In genomic region chr9:2711716-2712115, GRCh38 we compare ENCODE assay signal across 2 cellular contexts.
TF ChIP-seq lines count a peak whose summit lies in the region.

No MANE protein-coding gene starts in this region.

TF ChIP-seq in GM23338, 12 proteins besides CTCF, POLR2A, EP300 and RAD21:
- TF ChIP-seq EZH2phosphoT487 (IDR thresholded peaks at IDR 0.05; ENCODE audit: unreplicated experiment) (no peak), EZH2 (IDR thresholded peaks at IDR 0.05; ENCODE audit: low read depth, unreplicated experiment) (no peak), JUNB (IDR thresholded peaks at IDR 0.05; ENCODE audit: unreplicated experiment) (no peak), CREB1 (CRISPR knock-in tag; IDR thresholded peaks at IDR 0.05; ENCODE audit: low read depth) (no peak), POLR2AphosphoS5 (IDR thresholded peaks at IDR 0.05; ENCODE audit: low read depth) (no peak), ZNF462 (CRISPR knock-in tag; IDR thresholded peaks at IDR 0.05) (no peak), REST (IDR thresholded peaks at IDR 0.05; ENCODE audit: unreplicated experiment) (no peak)
- TF ChIP-seq, protein P1, sequence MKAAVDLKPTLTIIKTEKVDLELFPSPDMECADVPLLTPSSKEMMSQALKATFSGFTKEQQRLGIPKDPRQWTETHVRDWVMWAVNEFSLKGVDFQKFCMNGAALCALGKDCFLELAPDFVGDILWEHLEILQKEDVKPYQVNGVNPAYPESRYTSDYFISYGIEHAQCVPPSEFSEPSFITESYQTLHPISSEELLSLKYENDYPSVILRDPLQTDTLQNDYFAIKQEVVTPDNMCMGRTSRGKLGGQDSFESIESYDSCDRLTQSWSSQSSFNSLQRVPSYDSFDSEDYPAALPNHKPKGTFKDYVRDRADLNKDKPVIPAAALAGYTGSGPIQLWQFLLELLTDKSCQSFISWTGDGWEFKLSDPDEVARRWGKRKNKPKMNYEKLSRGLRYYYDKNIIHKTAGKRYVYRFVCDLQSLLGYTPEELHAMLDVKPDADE (IDR thresholded peaks at IDR 0.05): no peak

TF ChIP-seq in H1, 55 proteins besides CTCF, POLR2A, EP300 and RAD21:
- TF ChIP-seq CBX5 (IDR thresholded peaks at IDR 0.05; ENCODE audit: low read depth, low read length) (no peak), KDM4A (IDR thresholded peaks at IDR 0.05; ENCODE audit: low read depth, low read length, severe bottlenecking) (no peak), JUN (IDR thresholded peaks at IDR 0.05; ENCODE audit: low read depth, low read length) (no peak), NRF1 (IDR thresholded peaks at IDR 0.05; ENCODE audit: low read depth, low read length) (no peak), CREB1 (IDR thresholded peaks at IDR 0.05) (no peak), PHF8 (conservative IDR thresholded peaks at IDR 0.05; ENCODE audit: low read depth, low read length) (no peak), EZH2 (IDR thresholded peaks at IDR 0.05; ENCODE audit: low read depth, low read length, severe bottlenecking) (no peak), MAFK (IDR thresholded peaks at IDR 0.05; ENCODE audit: low read depth, low read length) (no peak), KDM5A (IDR thresholded peaks at IDR 0.05; ENCODE audit: low read length) (no peak), KDM1A (IDR thresholded peaks at IDR 0.05; ENCODE audit: borderline replicate concordance, low read length) (no peak), TBP (IDR thresholded peaks at IDR 0.05; ENCODE audit: low read depth, low read length) (no peak)
- TF ChIP-seq, protein P2, sequence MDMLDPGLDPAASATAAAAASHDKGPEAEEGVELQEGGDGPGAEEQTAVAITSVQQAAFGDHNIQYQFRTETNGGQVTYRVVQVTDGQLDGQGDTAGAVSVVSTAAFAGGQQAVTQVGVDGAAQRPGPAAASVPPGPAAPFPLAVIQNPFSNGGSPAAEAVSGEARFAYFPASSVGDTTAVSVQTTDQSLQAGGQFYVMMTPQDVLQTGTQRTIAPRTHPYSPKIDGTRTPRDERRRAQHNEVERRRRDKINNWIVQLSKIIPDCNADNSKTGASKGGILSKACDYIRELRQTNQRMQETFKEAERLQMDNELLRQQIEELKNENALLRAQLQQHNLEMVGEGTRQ (IDR thresholded peaks at IDR 0.05; ENCODE audit: low read length): no peak
